9 cellular contexts compared by ENCODE assay signal in genomic region chr20:17571153-17571527, GRCh38. TPM values are rescaled to one million over a fixed set of nuclear protein-coding genes. Genes with fewer than 3 reads are reported as not detected.
DNase-seq lines count a peak whose midpoint lies in the region; ATAC-seq, FAIRE-seq and TF ChIP-seq lines count a peak whose summit lies in the region.
"Had no signal": no experiment of that assay in that cellular context is flagged by ENCODE, and none has a peak within 500 bp of the region (broad histone marks: within the 10 kb centered on the region; RNA-seq: fewer than 3 reads in every experiment).

No MANE protein-coding gene starts in this region.

- H3K36me3 Mint-ChIP-seq in T-helper 2 cell treated with Interferon-gamma antibody and Interleukin-4, amounts not matched to agents 5 μg/mL and 100 μg/mL, for 36 hours (ENCODE audit: low read depth) = peaks cover 7% of the 10 kb centered on the region

- H3K27ac Mint-ChIP-seq in T-helper 2 cell treated with Interferon-gamma antibody and Interleukin-4, amounts not matched to agents 5 μg/mL and 100 μg/mL, for 36 hours = peak overlapping the region; percentile 91

- in situ Hi-C loops in G401 (cut with HindIII; ENCODE audit: low sequenced_read_pairs) = no loop called here

- 2% methylated on average over 6 of the region's 6 CpGs for WGBS in A549 (ENCODE audit: missing lambda C conversion rate)

- H3K4me3 ChIP-seq in A549 = peak overlapping the region; percentile 87
- peak overlapping the region; percentile 73 to 99 (median 83) for H3K4me3 ChIP-seq in skin epidermis

- H3K4me1 ChIP-seq in A549 = peaks cover 54% of the 10 kb centered on the region

- H3K4me1 Mint-ChIP-seq in T-helper 2 cell treated with Interferon-gamma antibody and Interleukin-4, amounts not matched to agents 5 μg/mL and 100 μg/mL, for 36 hours (ENCODE audit: low read depth) = peaks cover 26% of the 10 kb centered on the region

- TF ChIP-seq POLR2A in A549 (IDR thresholded peaks at IDR 0.05; ENCODE audit: low read length) = no peak

- H3K27ac ChIP-seq in A549 (peak overlapping the region; percentile 91 to 96), skin epidermis (peak overlapping the region in 15 of 21 experiments; percentile 93 to 99 (median 98))

- H3K4me3 Mint-ChIP-seq in T-helper 2 cell treated with Interferon-gamma antibody and Interleukin-4, amounts not matched to agents 5 μg/mL and 100 μg/mL, for 36 hours = peak overlapping the region; percentile 94

- H3K9me3 ChIP-seq in A549 = peaks cover 4% of the 10 kb centered on the region; the same call in 1 of the 3 replicates

- TF ChIP-seq EP300 in A549 (IDR thresholded peaks at IDR 0.05) = no peak

- ATAC-seq in A549 = no peak
- peak; percentile 24 for ATAC-seq in GM19035 (IDR thresholded peaks at IDR 0.05; ENCODE audit: unreplicated experiment)
- no peak for ATAC-seq in HG03097 (IDR thresholded peaks at IDR 0.05; ENCODE audit: low FRiP score, unreplicated experiment)

- DNase-seq in A549 (ENCODE audit: low read depth in 1 of 2, low spot score in 1 of 2) (no peak), fibroblast of the conjunctiva (ENCODE audit: low read depth) (peak; percentile 12), G401 (ENCODE audit: low spot score) (no peak), iPS-NIHi11 (ENCODE audit: low spot score) (no peak)
- DNase-seq in T-helper 2 cell treated with Interferon-gamma antibody and Interleukin-4, amounts not matched to agents 5 μg/mL and 100 μg/mL, for 36 hours (ENCODE audit: low spot score) = no peak

- TF ChIP-seq CTCF in A549 (IDR thresholded peaks at IDR 0.05) = no peak

- peaks cover 13% of the 10 kb centered on the region for H3K27me3 Mint-ChIP-seq in T-helper 2 cell treated with Interferon-gamma antibody and Interleukin-4, amounts not matched to agents 5 μg/mL and 100 μg/mL, for 36 hours (ENCODE audit: low read depth)

- POLR2A ChIA-PET in A549 (lab: Yijun Ruan, JAX) = interaction anchor here (0.8 to 3.5 kb wide), 6 partner anchors 10 to 111 kb away, joined by 4 to 127 read pairs (median 6); no protein-coding TSS in a partner anchor

- no peaks in the 10 kb centered on the region for H3K9me3 Mint-ChIP-seq in T-helper 2 cell treated with Interferon-gamma antibody and Interleukin-4, amounts not matched to agents 5 μg/mL and 100 μg/mL, for 36 hours

- peak; percentile 90 for FAIRE-seq in A549 (lab: Jason Lieb, UNC)
- FAIRE-seq: islet of Langerhans had no signal

- H3K4me2 ChIP-seq in A549 = peak overlapping the region; percentile 78

- TF ChIP-seq RAD21 in A549 (conservative IDR thresholded peaks at IDR 0.05 in 1 of 2, IDR thresholded peaks at IDR 0.05 in 1 of 2) = no peak

- CTCF ChIA-PET in A549 (lab: Yijun Ruan, JAX) = interaction anchor here (0.6 to 9.2 kb wide), 16 partner anchors 9 to 426 kb away, joined by 3 to 108 read pairs (median 15); partner anchors contain the start of gene BFSP1

TF ChIP-seq in A549, 52 proteins besides CTCF, POLR2A, EP300 and RAD21:
- no peak for TF ChIP-seq ZC3H11A (IDR thresholded peaks at IDR 0.05)
- TF ChIP-seq POLR2AphosphoS2 (conservative IDR thresholded peaks at IDR 0.05; ENCODE audit: low read length) = no peak
- TF ChIP-seq HOXA7 (CRISPR knock-in tag; IDR thresholded peaks at IDR 0.05) = no peak
- no peak for TF ChIP-seq RARB (CRISPR knock-in tag; IDR thresholded peaks at IDR 0.05)
- TF ChIP-seq NFE2L2 (conservative IDR thresholded peaks at IDR 0.05; ENCODE audit: low read length) = no peak
- TF ChIP-seq KDM1A (IDR thresholded peaks at IDR 0.05; ENCODE audit: low read depth) = no peak
- TF ChIP-seq ZSCAN20 (CRISPR knock-in tag; IDR thresholded peaks at IDR 0.05) = no peak
- TF ChIP-seq MAFK (IDR thresholded peaks at IDR 0.05; ENCODE audit: partially characterized antibody) = no peak
- no peak for TF ChIP-seq JUN (IDR thresholded peaks at IDR 0.05)
- no peak for TF ChIP-seq MYC (IDR thresholded peaks at IDR 0.05; ENCODE audit: borderline replicate concordance, low read length)
- TF ChIP-seq SMC3 (IDR thresholded peaks at IDR 0.05) = no peak
- TF ChIP-seq USF2 (IDR thresholded peaks at IDR 0.05) = no peak
- no peak for TF ChIP-seq ELK1 (IDR thresholded peaks at IDR 0.05; ENCODE audit: low read depth, low read length)
- TF ChIP-seq HEYL (CRISPR knock-in tag; IDR thresholded peaks at IDR 0.05) = no peak
- TF ChIP-seq CBX2 (IDR thresholded peaks at IDR 0.05; ENCODE audit: borderline replicate concordance, low read depth) = no peak
- TF ChIP-seq SREBF2 (IDR thresholded peaks at IDR 0.05) = no peak
- TF ChIP-seq E2F6 (IDR thresholded peaks at IDR 0.05; ENCODE audit: borderline replicate concordance, low read depth) = no peak
TF ChIP-seq in A549: peak in this region for 0.

RNA-seq across cellular contexts. Expression of gene DSTN, which starts 1.3 kb away (rescaled TPM):
- polyA plus RNA-seq in A549 (2011; rRNA removed) = 425 and 544 TPM in 2 replicates
- 291 and 367 TPM in 2 replicates for polyA plus RNA-seq in A549 (2012; cell fraction: cytosol; rRNA removed)
- polyA plus RNA-seq in A549 (2012; cell fraction: nucleus; rRNA removed) = 69.9 and 92.9 TPM in 2 replicates
- 1,014 to 1,239 TPM (median 1,131 TPM) in 3 replicates for polyA plus RNA-seq in A549 (2017; fragmentation: RNase III; extraction: RNeasy Plus Mini Kit Qiagen cat#74134 plus additional on column Dnase treatment)
- 40.0 and 44.5 TPM in 2 replicates for polyA minus RNA-seq in A549 (2011; rRNA and poly(A)+ RNA removed)
- total RNA-seq in G401 (2014; rRNA removed; shearing (Covaris generic)) = 305 and 378 TPM in 2 replicates

RNA-seq across cellular contexts. Expression of gene BFSP1, which starts 40.0 kb away (rescaled TPM):
- polyA plus RNA-seq in A549 (2011; rRNA removed) (6.1 and 7.2 TPM in 2 replicates), A549 (2017; fragmentation: RNase III; extraction: RNeasy Plus Mini Kit Qiagen cat#74134 plus additional on column Dnase treatment) (5.8 to 8.6 TPM (median 8.3 TPM) in 3 replicates)
- 2.7 and 2.9 TPM in 2 replicates for polyA plus RNA-seq in A549 (2012; cell fraction: cytosol; rRNA removed)
- polyA plus RNA-seq in A549 (2012; cell fraction: nucleus; rRNA removed) = 2.1 and 2.6 TPM in 2 replicates
- polyA minus RNA-seq in A549 (2011; rRNA and poly(A)+ RNA removed) = 3.6 and 3.7 TPM in 2 replicates
- 0.98 and 2.3 TPM in 2 replicates for total RNA-seq in G401 (2014; rRNA removed; shearing (Covaris generic))
